ENCODE assay signal across 13 cellular contexts in genomic region chr2:99481941-99482340, GRCh38. TPM values are rescaled to one million over a fixed set of nuclear protein-coding genes. Genes with fewer than 3 reads are reported as not detected.
DNase-seq lines count a peak whose midpoint lies in the region; ATAC-seq and TF ChIP-seq lines count a peak whose summit lies in the region.
"Had no signal": no experiment of that assay in that cellular context is flagged by ENCODE, and none has a peak within 500 bp of the region (broad histone marks: within the 10 kb centered on the region; RNA-seq: fewer than 3 reads in every experiment).

No MANE protein-coding gene starts in this region.

- H3K36me3 ChIP-seq in cardiac muscle cell, result no peaks in the 10 kb centered on the region
- H3K36me3 ChIP-seq in psoas muscle (ENCODE audit: insufficient read depth in 1 of 2, low read depth in 1 of 2), result no peaks in the 10 kb centered on the region
- H3K36me3 ChIP-seq in thyroid gland, result no peaks in the 10 kb centered on the region

- 9 to 24% (median 16%) methylated on average over 1 of the region's 1 CpG for WGBS in psoas muscle, 3 donors
- WGBS in thyroid gland, 2 donors, result 59 to 88% methylated on average over 1 of the region's 1 CpG

- H3K9me3 ChIP-seq in cardiac muscle cell (ENCODE audit: low read depth), result no peaks in the 10 kb centered on the region
- no peaks in the 10 kb centered on the region for H3K9me3 ChIP-seq in psoas muscle
- H3K9me3 ChIP-seq in thyroid gland, result no peaks in the 10 kb centered on the region

- no peak for TF ChIP-seq POLR2A in thyroid gland (IDR thresholded peaks at IDR 0.05)

- DNase-seq in NCI-H146 (lab: John Stamatoyannopoulos, UW) (peak; percentile 7), NCI-H146 treated with DMSO at 0.1 percent for 48 hours (lab: John Stamatoyannopoulos, UW; ENCODE audit: unreplicated experiment) (no peak), SW480 (ENCODE audit: low spot score) (peak; percentile 24), cardiac muscle cell (ENCODE audit: low read depth in 1 of 2, low spot score in 1 of 2) (peak; percentile 11 to 42), psoas muscle (no peak), thyroid gland (no peak), middle frontal gyrus (ENCODE audit: extremely low spot score, low spot score) (no peak), amniotic stem cell (lab: John Stamatoyannopoulos, UW) (no peak)
- DNase-seq: activated CD8-positive, alpha-beta T cell treated with anti-CD3 and anti-CD28 coated beads, Interleukin-2, amount 10 ng/mL, durations not matched to agents 7 days and 5 days; amygdala; DMS79 had no signal

- H3K4me1 ChIP-seq in cardiac muscle cell (ENCODE audit: low read depth), result peaks cover 41% of the 10 kb centered on the region
- peaks cover 67% of the 10 kb centered on the region for H3K4me1 ChIP-seq in psoas muscle
- peaks cover 3 to 25% of the 10 kb centered on the region in 2 donors for H3K4me1 ChIP-seq in thyroid gland

- peak; percentile 14 to 56 (median 34) for ATAC-seq in psoas muscle
- ATAC-seq: activated CD8-positive, alpha-beta T cell treated with anti-CD3 and anti-CD28 coated beads, Interleukin-2, amount 10 ng/mL, durations not matched to agents 7 days and 5 days; left lobe of liver had no signal

- TF ChIP-seq CTCF in cardiac muscle cell (IDR thresholded peaks at IDR 0.05; ENCODE audit: low read depth, low read length) (no peak), psoas muscle (IDR thresholded peaks at IDR 0.05) (no peak), thyroid gland (IDR thresholded peaks at IDR 0.05) (no peak)

- intact Hi-C loops in psoas muscle (cut with DNase I) (loop anchor here in 1 of 2 donors (5.0 kb wide), 1 partner anchor 60 kb away; no protein-coding TSS in a partner anchor), thyroid gland (cut with DNase I) (no loop called here)

- H3K27ac ChIP-seq in cardiac muscle cell (peak overlapping the region; percentile 60), psoas muscle (no peak overlapping the region), thyroid gland (no peak overlapping the region)
- H3K27ac ChIP-seq: KMS-11 had no signal

- no peak overlapping the region for H3K4me3 ChIP-seq in cardiac muscle cell
- no peak overlapping the region for H3K4me3 ChIP-seq in psoas muscle
- no peak overlapping the region for H3K4me3 ChIP-seq in thyroid gland (replicated peaks in 1 of 3)

- H3K27me3 ChIP-seq in cardiac muscle cell (no peaks in the 10 kb centered on the region), psoas muscle (ENCODE audit: insufficient read depth in 3 of 3, low read length in 2 of 3) (no peaks in the 10 kb centered on the region), thyroid gland (no peaks in the 10 kb centered on the region)

RNA-seq across cellular contexts. Expression of gene REV1, which starts 7.9 kb away (rescaled TPM):
- 18.8 and 26.9 TPM in 2 replicates for total RNA-seq in cardiac muscle cell
- polyA plus RNA-seq in cardiac muscle cell, result 33.9 and 37.4 TPM in 2 replicates
- 10 to 100 TPM; 19.9 to 26.0 (median 24.7) TPM for total RNA-seq in psoas muscle
- 10 to 100 TPM in 2 of 3 donors, 1 to 10 TPM in 1; 9.1 to 12.3 (median 10.9) TPM for polyA plus RNA-seq in psoas muscle
- 10 to 100 TPM; 54.7 to 84.4 (median 68.8) TPM for total RNA-seq in thyroid gland

Comparison
In these comparisons a context has a peak if more than half of its experiments do, and no peak if none do; other contexts are left out.
1. DNase-seq: peak in NCI-H146 (single experiment), SW480 (single experiment) and cardiac muscle cell (2 of 2); none in NCI-H146 treated with DMSO at 0.1 percent for 48 hours (single experiment), psoas muscle (0 of 2), thyroid gland (0 of 2), middle frontal gyrus (single experiment) and amniotic stem cell (single experiment).